Comparison of ENCODE assay signal across 1 cellular context in genomic region chr18:80033181-80034067, GRCh38.
TF ChIP-seq lines count a peak whose summit lies in the region.

No MANE protein-coding gene starts in this region.

TF ChIP-seq in HepG2, 621 proteins besides CTCF, POLR2A, EP300 and RAD21 (continued from another document and continues in another):
- TF ChIP-seq ZNF800 (CRISPR knock-in tag; IDR thresholded peaks at IDR 0.05) = no peak
- TF ChIP-seq AGO2 (optimal IDR thresholded peaks at IDR 0.05; ENCODE audit: low read depth, low read length) = peak; percentile 44
- no peak for TF ChIP-seq E2F5 (CRISPR knock-in tag; conservative IDR thresholded peaks at IDR 0.05)
- TF ChIP-seq JUNB (CRISPR knock-in tag; IDR thresholded peaks at IDR 0.05; ENCODE audit: borderline replicate concordance) = peak; percentile 42; the same call in 1 of the 2 replicates
- TF ChIP-seq ARNT (IDR thresholded peaks at IDR 0.05) = no peak
- no peak for TF ChIP-seq SCMH1 (CRISPR knock-in tag; IDR thresholded peaks at IDR 0.05; ENCODE audit: borderline replicate concordance)
- TF ChIP-seq ZNF501 (CRISPR knock-in tag; IDR thresholded peaks at IDR 0.05) = peak; percentile 71; the same call in 1 of the 2 replicates
- 0 out of 2 replicates have a peak, but pooled peaks have one; percentile 31 for TF ChIP-seq NFYB (CRISPR knock-in tag; IDR thresholded peaks at IDR 0.05)
- no peak for TF ChIP-seq HOXD1 (CRISPR knock-in tag; IDR thresholded peaks at IDR 0.05)
- TF ChIP-seq HHEX (CRISPR knock-in tag; IDR thresholded peaks at IDR 0.05) = no peak
- TF ChIP-seq SRSF4 (IDR thresholded peaks at IDR 0.05; ENCODE audit: low read depth, low read length, poor library complexity, severe bottlenecking) = no peak
- no peak for TF ChIP-seq PTBP1 (IDR thresholded peaks at IDR 0.05; ENCODE audit: low read depth, low read length, poor library complexity, severe bottlenecking)
- TF ChIP-seq ZNF557 (CRISPR knock-in tag; IDR thresholded peaks at IDR 0.05) = no peak
- TF ChIP-seq ZNF674 (CRISPR knock-in tag; IDR thresholded peaks at IDR 0.05; ENCODE audit: low read depth) = 0 out of 2 replicates have a peak, but pooled peaks have one; percentile 31
- peak; percentile 60 for TF ChIP-seq SAP130 (CRISPR knock-in tag; IDR thresholded peaks at IDR 0.05; ENCODE audit: low read depth)
- no peak for TF ChIP-seq RFX1 (IDR thresholded peaks at IDR 0.05)
- no peak for TF ChIP-seq CREB3 (CRISPR knock-in tag; IDR thresholded peaks at IDR 0.05)
- peak; percentile 37; the same call in 1 of the 2 replicates for TF ChIP-seq ZNF605 (CRISPR knock-in tag; IDR thresholded peaks at IDR 0.05)
- no peak for TF ChIP-seq ZNF772 (CRISPR knock-in tag; IDR thresholded peaks at IDR 0.05)
- no peak for TF ChIP-seq ZHX2 (IDR thresholded peaks at IDR 0.05; ENCODE audit: low read depth)
- TF ChIP-seq ZHX2 (CRISPR knock-in tag; IDR thresholded peaks at IDR 0.05; ENCODE audit: borderline replicate concordance) = no peak
- TF ChIP-seq ZNF710 (CRISPR knock-in tag; IDR thresholded peaks at IDR 0.05; ENCODE audit: borderline replicate concordance) = no peak
- no peak for TF ChIP-seq SNAPC4 (CRISPR knock-in tag; IDR thresholded peaks at IDR 0.05)
- TF ChIP-seq ZNF460 (CRISPR knock-in tag; IDR thresholded peaks at IDR 0.05; ENCODE audit: borderline replicate concordance) = no peak
- TF ChIP-seq SMAD9 (CRISPR knock-in tag; IDR thresholded peaks at IDR 0.05) = no peak
- no peak for TF ChIP-seq NFYC (CRISPR knock-in tag; IDR thresholded peaks at IDR 0.05)
- TF ChIP-seq ZNF276 (CRISPR knock-in tag; IDR thresholded peaks at IDR 0.05; ENCODE audit: low read depth) = no peak
- TF ChIP-seq ZMAT3 (CRISPR knock-in tag; conservative IDR thresholded peaks at IDR 0.05) = 0 out of 2 replicates have a peak, but pooled peaks have one; percentile 41
- peak; percentile 35 for TF ChIP-seq ARNT2 (CRISPR knock-in tag; IDR thresholded peaks at IDR 0.05; ENCODE audit: low read depth)
- TF ChIP-seq ZSCAN9 (CRISPR knock-in tag; IDR thresholded peaks at IDR 0.05; ENCODE audit: borderline replicate concordance) = no peak
- no peak for TF ChIP-seq TBP (CRISPR knock-in tag; IDR thresholded peaks at IDR 0.05)
- 0 out of 2 replicates have a peak, but pooled peaks have one; percentile 74 for TF ChIP-seq ZNF136 (CRISPR knock-in tag; IDR thresholded peaks at IDR 0.05; ENCODE audit: low read depth)
